Comparison of ENCODE assay signal across 1 cellular context in genomic region chr5:79392776-79393175, GRCh38.
TF ChIP-seq lines count a peak whose summit lies in the region.

No MANE protein-coding gene starts in this region.

TF ChIP-seq in GM23338, 12 proteins besides CTCF, POLR2A, EP300 and RAD21 (continued from another document):
- TF ChIP-seq ETS1 (IDR thresholded peaks at IDR 0.05) (no peak), ZNF462 (CRISPR knock-in tag; IDR thresholded peaks at IDR 0.05) (no peak)
